Comparison of ENCODE assay signal across 17 cellular contexts in the genomic region with DNA sequence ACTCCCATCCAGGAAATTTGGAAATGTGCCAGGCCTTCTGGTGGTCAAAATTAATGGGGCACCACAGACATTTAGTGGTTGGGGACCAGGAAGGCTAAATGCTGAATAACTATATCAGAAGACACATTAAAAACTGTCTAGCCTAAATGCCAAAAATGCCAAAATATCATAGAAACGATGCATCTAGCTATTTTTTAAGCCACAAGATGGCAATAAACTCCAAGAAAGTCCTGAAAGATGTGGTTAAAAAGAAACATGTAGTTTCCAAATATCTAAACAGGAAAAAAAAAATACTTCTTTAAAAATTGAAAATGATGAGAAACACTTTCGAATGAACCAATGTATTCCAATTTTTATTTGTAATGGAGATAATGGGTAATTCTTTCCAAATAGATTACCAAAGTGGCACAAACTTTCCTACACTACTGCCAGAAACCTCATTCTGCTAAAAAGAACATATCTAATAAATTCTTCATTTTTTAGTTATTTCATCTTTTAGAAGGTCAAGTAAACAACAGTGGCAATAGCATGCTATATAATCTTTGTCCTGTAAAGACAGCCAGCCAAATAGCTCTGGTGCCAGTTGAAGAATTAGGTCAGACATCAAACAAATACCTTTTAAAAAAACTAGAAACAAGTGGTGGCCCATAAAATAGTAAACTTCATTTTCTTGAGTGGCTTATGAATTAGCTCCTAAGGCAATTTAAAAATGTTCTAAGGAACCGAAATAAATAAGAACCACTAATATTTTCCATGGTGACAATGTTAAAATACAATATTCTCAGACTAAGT. TPM values are rescaled to one million over a fixed set of nuclear protein-coding genes. Genes with fewer than 3 reads are reported as not detected.
DNase-seq lines count a peak whose midpoint lies in the region; FAIRE-seq and TF ChIP-seq lines count a peak whose summit lies in the region.
"Had no signal": no experiment of that assay in that cellular context is flagged by ENCODE, and none has a peak within 500 bp of the region (broad histone marks: within the 10 kb centered on the region; RNA-seq: fewer than 3 reads in every experiment).

No MANE protein-coding gene starts in this region.

- no peak overlapping the region for H3K56ac ChIP-seq in mesendoderm (ENCODE audit: low read length)

- WGBS in small intestine, 3 donors: 77 to 83% (median 78%) methylated on average over 3 of the region's 3 CpGs
- WGBS in suprapubic skin: 56% methylated on average over 3 of the region's 3 CpGs
- no CpG with 5 or more reads among the region's 3 CpGs for WGBS in mesendoderm (ENCODE audit: extremely low coverage, insufficient coverage, low lambda C conversion rate)

- H2AFZ ChIP-seq in OCI-LY3 (ENCODE audit: low read depth, low read length): no peak overlapping the region

- H3K4me1 ChIP-seq in OCI-LY3 (ENCODE audit: low read length): peaks cover 3% of the 10 kb centered on the region; the same call in 1 of the 2 replicates
- no peaks in the 10 kb centered on the region for H3K4me1 ChIP-seq in small intestine (ENCODE audit: control insufficient read depth in 2 of 2, insufficient read depth in 1 of 2, low read depth in 1 of 2, low read length in 1 of 2)
- H3K4me1 ChIP-seq in suprapubic skin: no peaks in the 10 kb centered on the region
- H3K4me1 ChIP-seq in mesendoderm (ENCODE audit: control insufficient read depth, low read depth, low read length): no peaks in the 10 kb centered on the region
- H3K4me1 ChIP-seq: testis had no signal

- TF ChIP-seq CTCF in OCI-LY3 (IDR thresholded peaks at IDR 0.05; ENCODE audit: low read depth, low read length) (0 out of 2 replicates have a peak, but pooled peaks have one; percentile 15), epithelial cell of esophagus (IDR thresholded peaks at IDR 0.05; ENCODE audit: insufficient read depth, low read depth, low read length, missing control alignments) (peak; percentile 14), suprapubic skin (IDR thresholded peaks at IDR 0.05) (no peak)

- no peak for TF ChIP-seq POLR2A in suprapubic skin (IDR thresholded peaks at IDR 0.05)

- H3K79me2 ChIP-seq in OCI-LY3 (ENCODE audit: low read length) (no peaks in the 10 kb centered on the region), mesendoderm (ENCODE audit: control insufficient read depth, insufficient read depth, low read length) (no peaks in the 10 kb centered on the region)

- H2BK120ac ChIP-seq in mesendoderm (ENCODE audit: low read depth, low read length): no peak overlapping the region

- no peak overlapping the region for H2BK15ac ChIP-seq in mesendoderm (replicated peaks; ENCODE audit: low read depth)

- no peaks in the 10 kb centered on the region for H3K27me3 ChIP-seq in OCI-LY3 (ENCODE audit: low read depth, low read length)
- H3K27me3 ChIP-seq in small intestine (ENCODE audit: control insufficient read depth in 2 of 2, insufficient read depth in 2 of 2, low read length in 2 of 2): no peaks in the 10 kb centered on the region
- no peaks in the 10 kb centered on the region for H3K27me3 ChIP-seq in suprapubic skin
- H3K27me3 ChIP-seq in mesendoderm (ENCODE audit: insufficient read depth, low read length, poor library complexity): no peaks in the 10 kb centered on the region
- H3K27me3 ChIP-seq: ovary, testis had no signal

- DNase-seq in DMS79 (lab: John Stamatoyannopoulos, UW): peak; percentile 81
- no peak for DNase-seq in DMS79 treated with DMSO at 0.1 percent for 48 hours (lab: John Stamatoyannopoulos, UW)
- no peak for DNase-seq in epithelial cell of esophagus (ENCODE audit: low read depth)
- no peak for DNase-seq in small intestine
- DNase-seq in suprapubic skin (ENCODE audit: low spot score in 2 of 2): no peak
- no peak for DNase-seq in SKM-1 treated with dmso at 0.1 percent for 144 hours (lab: John Stamatoyannopoulos, UW; ENCODE audit: unreplicated experiment)
- no peak for DNase-seq in mesendoderm
- DNase-seq: amygdala, GDM1, KBM-7, NCI-H774, ovary, testis had no signal

- no peak overlapping the region for H4K5ac ChIP-seq in mesendoderm (ENCODE audit: low read length)

- H4K8ac ChIP-seq in mesendoderm (ENCODE audit: low read depth, low read length): no peak overlapping the region

- no peak overlapping the region for H3K27ac ChIP-seq in OCI-LY3 (ENCODE audit: low read length)
- H3K27ac ChIP-seq in small intestine (ENCODE audit: low read depth in 1 of 2, low read length in 1 of 2): no peak overlapping the region
- H3K27ac ChIP-seq in suprapubic skin: no peak overlapping the region
- no peak overlapping the region for H3K27ac ChIP-seq in mesendoderm (ENCODE audit: low read depth, low read length)
- H3K27ac ChIP-seq: ovary, testis had no signal

- no peak overlapping the region for H3K23ac ChIP-seq in mesendoderm (ENCODE audit: low read length)

- H3K4me2 ChIP-seq in OCI-LY3 (ENCODE audit: low read length) (no peak overlapping the region), mesendoderm (ENCODE audit: low read length) (no peak overlapping the region)

- no peak overlapping the region for H3K4me3 ChIP-seq in OCI-LY3 (ENCODE audit: low read length)
- no peak overlapping the region for H3K4me3 ChIP-seq in epithelial cell of esophagus (ENCODE audit: low read length)
- H3K4me3 ChIP-seq in small intestine (ENCODE audit: low read depth in 1 of 2, low read length in 2 of 2): no peak overlapping the region
- H3K4me3 ChIP-seq in suprapubic skin: no peak overlapping the region
- H3K4me3 ChIP-seq in mesendoderm (ENCODE audit: low read length): no peak overlapping the region
- H3K4me3 ChIP-seq: ovary, testis had no signal

- H2AK5ac ChIP-seq in mesendoderm (ENCODE audit: low read length): no peak overlapping the region

- H3K18ac ChIP-seq in mesendoderm (ENCODE audit: low read length): no peak overlapping the region

- H3K4ac ChIP-seq in mesendoderm (ENCODE audit: low read depth, low read length): no peak overlapping the region

- no peak for TF ChIP-seq EP300 in suprapubic skin (IDR thresholded peaks at IDR 0.05)

- no peak overlapping the region for H3K9ac ChIP-seq in OCI-LY3 (ENCODE audit: low read length)
- no peak overlapping the region for H3K9ac ChIP-seq in mesendoderm (ENCODE audit: low read length)

- H3K9me3 ChIP-seq in OCI-LY3 (ENCODE audit: insufficient read depth, low read length): no peaks in the 10 kb centered on the region
- H3K9me3 ChIP-seq in small intestine (ENCODE audit: control insufficient read depth, low read depth): no peaks in the 10 kb centered on the region
- no peaks in the 10 kb centered on the region for H3K9me3 ChIP-seq in suprapubic skin
- H3K9me3 ChIP-seq: ovary, testis had no signal

- peak; percentile 23 for FAIRE-seq in small intestine (lab: Jason Lieb, UNC)
- FAIRE-seq: H1 had no signal

- H3K36me3 ChIP-seq in OCI-LY3 (replicated peaks; ENCODE audit: low read depth, low read length) (peaks cover 34% of the 10 kb centered on the region), small intestine (ENCODE audit: control insufficient read depth in 2 of 2, insufficient read depth in 2 of 2, low read length in 2 of 2) (peaks cover 0 to 10% of the 10 kb centered on the region in 2 donors), suprapubic skin (peaks cover 30% of the 10 kb centered on the region), mesendoderm (ENCODE audit: control insufficient read depth, insufficient read depth, low read length) (peaks cover 2% of the 10 kb centered on the region)
- H3K36me3 ChIP-seq: ovary had no signal

- H2BK5ac ChIP-seq in mesendoderm (ENCODE audit: low read length): no peak overlapping the region

- H4K20me1 ChIP-seq in OCI-LY3 (ENCODE audit: insufficient read depth, low read length): no peaks in the 10 kb centered on the region

- no peaks in the 10 kb centered on the region for H3K79me1 ChIP-seq in mesendoderm (ENCODE audit: low read length)

RNA-seq across cellular contexts. Expression of a gene that starts 19.7 kb away (rescaled TPM):
- 10 to 100 TPM in 1 of 3 donors, 1 to 10 TPM in 2; 9.2 to 19.6 (median 9.7) TPM for polyA plus RNA-seq in small intestine
- 10 to 100 TPM; 10.8 to 73.5 (median 28.0) TPM for total RNA-seq in suprapubic skin
- polyA plus RNA-seq in mesendoderm (2013, experiment 1 of 2): 56.5 TPM
- polyA plus RNA-seq in mesendoderm (2013, experiment 2 of 2): 56.9 TPM

RNA-seq across cellular contexts. Expression of a gene that starts 50.6 kb away (rescaled TPM):
- not detected for polyA plus RNA-seq in small intestine
- total RNA-seq in suprapubic skin: 1 to 10 TPM; 1.4 to 6.0 (median 2.4) TPM
- 0.08 TPM for polyA plus RNA-seq in mesendoderm (2013, experiment 1 of 2)
- 0.13 TPM for polyA plus RNA-seq in mesendoderm (2013, experiment 2 of 2)
- total RNA-seq: esophagus mucosa; H1; ovary; T-helper 2 cell treated with Interferon-gamma antibody and Interleukin-4, amounts not matched to agents 100 ng/mL and 5 ng/mL, for 36 hours had no signal
- polyA plus RNA-seq: ovary had no signal

RNA-seq across cellular contexts. Expression of a gene that starts 57.2 kb away (rescaled TPM):
- 10 to 100 TPM in 2 of 3 donors, 1 to 10 TPM in 1; 2.2 to 51.5 (median 16.5) TPM for polyA plus RNA-seq in small intestine
- total RNA-seq in suprapubic skin: 10 to 100 TPM; 24.6 to 47.0 (median 39.2) TPM
- 5.0 TPM for polyA plus RNA-seq in mesendoderm (2013, experiment 1 of 2)
- 4.8 TPM for polyA plus RNA-seq in mesendoderm (2013, experiment 2 of 2)

Comparison
In these comparisons a context has a peak if more than half of its experiments do, and no peak if none do; other contexts are left out.
1. CTCF ChIP-seq: peak in OCI-LY3 (single experiment) and epithelial cell of esophagus (single experiment); none in suprapubic skin (0 of 2).